25 cellular contexts compared by ENCODE assay signal in genomic region chr1:145710291-145711027, GRCh38. TPM values are rescaled to one million over a fixed set of nuclear protein-coding genes. Genes with fewer than 3 reads are reported as not detected.
"Had no signal": no experiment of that assay in that cellular context is flagged by ENCODE, and none has a peak within 500 bp of the region (broad histone marks: within the 10 kb centered on the region; RNA-seq: fewer than 3 reads in every experiment).

No MANE protein-coding gene starts in this region.

- H3K27ac ChIP-seq: ascending aorta had no signal

- H3K4me1 ChIP-seq: ascending aorta had no signal

- FAIRE-seq: bronchial epithelial cell had no signal

- H3K4me2 ChIP-seq: SK-N-SH had no signal

- H3K36me3 ChIP-seq: ascending aorta had no signal

- H3K9me2 ChIP-seq: SK-N-SH had no signal

- ATAC-seq: activated CD4-positive, CD25-positive, alpha-beta regulatory T cell treated with anti-CD3 and anti-CD28 coated beads, Interleukin-2, amount 50 U/mL, for 24 hours; activated CD8-positive, alpha-beta T cell treated with anti-CD3 and anti-CD28 coated beads for 36 hours; activated T-cell treated with anti-CD3 and anti-CD28 coated beads, Interleukin-2, amount 50 U/mL, for 72 hours; Right ventricle myocardium inferior had no signal

- DNase-seq: activated CD4-positive, alpha-beta T cell treated with anti-CD3 and anti-CD28 coated beads for 4 hours; activated CD8-positive, alpha-beta memory T cell treated with anti-CD3 and anti-CD28 coated beads, Interleukin-2, amount 50 U/mL, for 4 hours; activated CD8-positive, alpha-beta T cell treated with anti-CD3 and anti-CD28 coated beads for 36 hours; activated naive CD4-positive, alpha-beta T cell treated with anti-CD3 and anti-CD28 coated beads, Interleukin-2, amount 50 U/mL, for 16 hours; activated T-cell treated with anti-CD3 and anti-CD28 coated beads, Interleukin-2, amount 50 U/mL, for 72 hours; amniotic stem cell; Kasumi-1; NCI-H1092; NCI-H1417; NCI-H1930; NCI-H345; NCI-H510A; NCI-H82; RPMI8226; SK-N-SH; T-helper 1 cell had no signal

- H3K27me3 ChIP-seq: ascending aorta, body of pancreas had no signal

- H3K4me3 ChIP-seq: ascending aorta, body of pancreas had no signal

- H3K9me3 ChIP-seq: ascending aorta, body of pancreas, SK-N-SH had no signal

RNA-seq across cellular contexts. Expression of gene PDZK1, which starts 3.3 kb away (rescaled TPM):
- total RNA-seq: activated CD8-positive, alpha-beta T cell treated with anti-CD3 and anti-CD28 coated beads for 36 hours; activated T-helper 2 cell treated with anti-CD3 and anti-CD28 coated beads, Interferon-gamma antibody, Interleukin-2, Interleukin-4, amounts not matched to agents 10 μg/mL and 5 μg/mL and 100 μg/mL, durations not matched to agents 14 hours and 24 hours and 36 hours; ascending aorta had no signal

RNA-seq across cellular contexts. Expression of gene CD160, which starts 8.8 kb away (rescaled TPM):
- total RNA-seq: activated T-helper 2 cell treated with anti-CD3 and anti-CD28 coated beads, Interferon-gamma antibody, Interleukin-2, Interleukin-4, amounts not matched to agents 10 μg/mL and 5 μg/mL and 100 μg/mL, durations not matched to agents 14 hours and 24 hours and 36 hours; ascending aorta; body of pancreas; bronchial epithelial cell; MCF 10A; OCI-LY7; Right ventricle myocardium inferior; T-helper 2 cell treated with Interferon-gamma antibody and Interleukin-4, amounts not matched to agents 100 ng/mL and 5 ng/mL, for 36 hours had no signal
- polyA plus RNA-seq: SK-N-SH had no signal
